ENCODE assay signal across 2 cellular contexts in the genomic region with DNA sequence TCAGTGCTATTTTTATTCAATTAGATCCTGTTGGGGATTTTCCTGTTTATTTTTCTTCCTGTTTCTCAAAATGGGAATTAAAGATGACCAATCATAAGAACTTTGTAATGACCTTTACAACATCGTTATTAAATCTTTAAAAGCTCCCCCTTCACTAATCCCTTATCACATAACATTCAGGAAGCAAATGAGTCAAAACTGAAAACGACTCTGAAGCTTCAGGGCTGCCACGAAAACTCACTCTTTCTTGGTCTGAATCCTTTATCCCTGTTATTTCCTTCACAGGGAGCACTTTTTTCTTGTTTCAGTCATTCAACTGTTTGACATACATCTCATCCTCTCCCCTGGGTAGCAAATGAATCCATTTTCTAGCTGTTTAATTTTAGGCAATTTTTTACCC.
TF ChIP-seq lines count a peak whose summit lies in the region.

No MANE protein-coding gene starts in this region.

TF ChIP-seq in GM23338, 12 proteins besides CTCF, POLR2A, EP300 and RAD21 (continued from another document):
- TF ChIP-seq EZH2 (IDR thresholded peaks at IDR 0.05; ENCODE audit: low read depth, unreplicated experiment) (no peak), NANOG (IDR thresholded peaks at IDR 0.05; ENCODE audit: borderline replicate concordance) (no peak), REST (IDR thresholded peaks at IDR 0.05; ENCODE audit: unreplicated experiment) (no peak), ETS1 (IDR thresholded peaks at IDR 0.05) (no peak), ZNF114 (CRISPR knock-in tag; IDR thresholded peaks at IDR 0.05) (no peak), ZNF462 (CRISPR knock-in tag; IDR thresholded peaks at IDR 0.05) (no peak)

TF ChIP-seq in H1, 55 proteins besides CTCF, POLR2A, EP300 and RAD21 (continued from another document):
- TF ChIP-seq SRF (IDR thresholded peaks at IDR 0.05; ENCODE audit: low read depth, low read length), result no peak
- TF ChIP-seq CHD1 (IDR thresholded peaks at IDR 0.05; ENCODE audit: low read depth, low read length), result no peak
- no peak for TF ChIP-seq KDM4A (IDR thresholded peaks at IDR 0.05; ENCODE audit: low read depth, low read length, severe bottlenecking)
- TF ChIP-seq, protein P1, sequence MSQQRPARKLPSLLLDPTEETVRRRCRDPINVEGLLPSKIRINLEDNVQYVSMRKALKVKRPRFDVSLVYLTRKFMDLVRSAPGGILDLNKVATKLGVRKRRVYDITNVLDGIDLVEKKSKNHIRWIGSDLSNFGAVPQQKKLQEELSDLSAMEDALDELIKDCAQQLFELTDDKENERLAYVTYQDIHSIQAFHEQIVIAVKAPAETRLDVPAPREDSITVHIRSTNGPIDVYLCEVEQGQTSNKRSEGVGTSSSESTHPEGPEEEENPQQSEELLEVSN (IDR thresholded peaks at IDR 0.05), result no peak
- no peak for TF ChIP-seq CTBP2 (IDR thresholded peaks at IDR 0.05; ENCODE audit: borderline replicate concordance, insufficient read depth, insufficient read length, low read length)
- TF ChIP-seq SP2 (IDR thresholded peaks at IDR 0.05; ENCODE audit: low read length), result no peak
